19 cellular contexts compared by ENCODE assay signal in the genomic region with DNA sequence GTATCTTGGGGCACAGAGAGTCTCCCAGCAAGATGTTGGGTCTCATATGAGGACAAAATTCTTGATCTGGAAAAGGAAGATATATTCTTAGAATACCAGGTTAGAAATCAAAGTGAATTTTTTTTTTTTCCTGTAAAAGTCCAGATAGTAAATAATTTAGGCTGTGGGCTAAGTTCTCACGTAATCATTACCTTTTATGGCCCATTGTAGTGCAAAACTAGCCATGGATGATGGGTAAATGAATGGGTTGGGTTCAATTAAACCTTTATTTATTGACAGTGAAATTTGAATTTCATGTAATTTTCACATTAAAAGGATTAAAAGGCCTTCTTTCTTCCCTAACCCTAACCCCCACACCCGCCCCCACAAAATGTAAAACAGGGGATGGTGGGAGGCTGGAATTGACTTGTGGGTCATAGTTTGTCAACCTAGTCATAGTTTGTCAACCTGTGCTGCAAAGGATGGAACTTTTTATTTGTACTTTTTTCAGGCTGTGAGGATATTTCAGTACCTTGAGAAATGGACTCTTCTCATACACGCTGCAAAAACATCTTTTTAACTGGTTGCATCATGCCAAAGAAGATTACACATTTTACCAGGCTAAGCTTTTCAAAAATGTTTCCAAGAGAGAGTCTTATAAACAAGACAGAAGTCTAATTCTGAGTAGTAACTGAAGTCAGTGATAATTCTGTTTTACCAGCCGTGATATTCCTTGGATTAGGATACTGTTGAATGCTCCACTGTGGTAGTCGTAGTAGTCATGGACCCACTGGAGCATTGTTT.
DNase-seq lines count a peak whose midpoint lies in the region; ATAC-seq and TF ChIP-seq lines count a peak whose summit lies in the region.
"Had no signal": no experiment of that assay in that cellular context is flagged by ENCODE, and none has a peak within 500 bp of the region (broad histone marks: within the 10 kb centered on the region; RNA-seq: fewer than 3 reads in every experiment).

No MANE protein-coding gene starts in this region.

- peak overlapping the region in 2 of 8 donors; percentile 24 to 46 for H3K27ac Mint-ChIP-seq in CD8-positive, alpha-beta memory T cell

- TF ChIP-seq CTCF in left ventricle myocardium inferior (IDR thresholded peaks at IDR 0.05; ENCODE audit: borderline replicate concordance) = no peak
- TF ChIP-seq CTCF in choroid plexus epithelial cell (conservative IDR thresholded peaks at IDR 0.05; ENCODE audit: low read depth, low read length) = no peak
- TF ChIP-seq CTCF in tibial artery (IDR thresholded peaks at IDR 0.05) = no peak

- H3K4me1 ChIP-seq in left ventricle myocardium inferior (peaks cover 84% of the 10 kb centered on the region), tibial artery (no peaks in the 10 kb centered on the region)
- no peaks in the 10 kb centered on the region for H3K4me1 ChIP-seq in CD8-positive, alpha-beta memory T cell (ENCODE audit: insufficient read depth, low read length)

- H3K27ac ChIP-seq in left ventricle myocardium inferior (replicated peaks) (peak overlapping the region; percentile 32), tibial artery (no peak overlapping the region)
- no peak overlapping the region for H3K27ac ChIP-seq in CD8-positive, alpha-beta memory T cell (ENCODE audit: low read depth, low read length)
- H3K27ac ChIP-seq: C4-2B, HL-60 had no signal

- POLR2A ChIA-PET in CD8-positive, alpha-beta memory T cell (lab: Charles Lee) = no interaction called here

- ATAC-seq in Right ventricle myocardium inferior (no peak), left colon (peak; percentile 63)
- ATAC-seq: K562, PC-3 had no signal

- no peak for DNase-seq in left ventricle myocardium inferior
- no peak for DNase-seq in Right ventricle myocardium inferior (ENCODE audit: missing footprints)
- peak; percentile 35 for DNase-seq in choroid plexus epithelial cell (ENCODE audit: low read depth)
- DNase-seq in left colon = no peak
- DNase-seq in tibial artery = no peak
- no peak for DNase-seq in amniotic stem cell (lab: John Stamatoyannopoulos, UW)
- no peak for DNase-seq in CD8-positive, alpha-beta memory T cell
- no peak for DNase-seq in activated CD4-positive, CD25-positive, alpha-beta regulatory T cell treated with anti-CD3 and anti-CD28 coated beads, Interleukin-2, amount 50 U/mL, for 72 hours
- DNase-seq: COR-L47, DMS153, EL, HCEC 1CT, NCI-H1048, NCI-H1694, NCI-H345, PC-3 had no signal

- no peaks in the 10 kb centered on the region for H3K27me3 Mint-ChIP-seq in CD8-positive, alpha-beta memory T cell

- peaks cover 3 to 32% (median 10%) of the 10 kb centered on the region in 3 donors for H3K36me3 Mint-ChIP-seq in CD8-positive, alpha-beta memory T cell

- intact Hi-C loops in left ventricle myocardium inferior (cut with micrococcal nuclease) (no loop called here), Right ventricle myocardium inferior (cut with DNase I) (no loop called here), left colon (cut with DNase I, micrococcal nuclease) (no loop called here), tibial artery (cut with DNase I; ENCODE audit: low total_unique reads) (no loop called here)

- H3K27me3 ChIP-seq in left ventricle myocardium inferior (ENCODE audit: low read depth) (no peaks in the 10 kb centered on the region), tibial artery (no peaks in the 10 kb centered on the region)
- H3K27me3 ChIP-seq in CD8-positive, alpha-beta memory T cell (ENCODE audit: insufficient read depth, low read length, poor library complexity, severe bottlenecking) = no peaks in the 10 kb centered on the region

- CTCF ChIA-PET in CD8-positive, alpha-beta memory T cell (lab: Charles Lee) = no interaction called here

- H3K4me3 ChIP-seq in left ventricle myocardium inferior (no peak overlapping the region), choroid plexus epithelial cell (ENCODE audit: low read depth, low read length) (no peak overlapping the region), tibial artery (no peak overlapping the region)
- H3K4me3 ChIP-seq in CD8-positive, alpha-beta memory T cell (ENCODE audit: low read length) = no peak overlapping the region
- H3K4me3 ChIP-seq: K562 had no signal

- H3K9me3 ChIP-seq in left ventricle myocardium inferior (replicated peaks) = no peaks in the 10 kb centered on the region
- H3K9me3 ChIP-seq in tibial artery = no peaks in the 10 kb centered on the region
- no peaks in the 10 kb centered on the region for H3K9me3 ChIP-seq in CD8-positive, alpha-beta memory T cell (ENCODE audit: low read length)

- H3K36me3 ChIP-seq in left ventricle myocardium inferior = peaks cover 9% of the 10 kb centered on the region
- peaks cover 0 to 6% (median 0%) of the 10 kb centered on the region in 3 donors for H3K36me3 ChIP-seq in tibial artery
- H3K36me3 ChIP-seq in CD8-positive, alpha-beta memory T cell (ENCODE audit: insufficient read depth, low read length) = no peaks in the 10 kb centered on the region

- no peak overlapping the region for H3K4me3 Mint-ChIP-seq in CD8-positive, alpha-beta memory T cell

- H3K9me3 Mint-ChIP-seq in CD8-positive, alpha-beta memory T cell = no peaks in the 10 kb centered on the region

- H3K4me1 Mint-ChIP-seq in CD8-positive, alpha-beta memory T cell = peaks cover 43 to 69% (median 62%) of the 10 kb centered on the region in 3 donors
